11 cellular contexts compared by ENCODE assay signal in the genomic region with DNA sequence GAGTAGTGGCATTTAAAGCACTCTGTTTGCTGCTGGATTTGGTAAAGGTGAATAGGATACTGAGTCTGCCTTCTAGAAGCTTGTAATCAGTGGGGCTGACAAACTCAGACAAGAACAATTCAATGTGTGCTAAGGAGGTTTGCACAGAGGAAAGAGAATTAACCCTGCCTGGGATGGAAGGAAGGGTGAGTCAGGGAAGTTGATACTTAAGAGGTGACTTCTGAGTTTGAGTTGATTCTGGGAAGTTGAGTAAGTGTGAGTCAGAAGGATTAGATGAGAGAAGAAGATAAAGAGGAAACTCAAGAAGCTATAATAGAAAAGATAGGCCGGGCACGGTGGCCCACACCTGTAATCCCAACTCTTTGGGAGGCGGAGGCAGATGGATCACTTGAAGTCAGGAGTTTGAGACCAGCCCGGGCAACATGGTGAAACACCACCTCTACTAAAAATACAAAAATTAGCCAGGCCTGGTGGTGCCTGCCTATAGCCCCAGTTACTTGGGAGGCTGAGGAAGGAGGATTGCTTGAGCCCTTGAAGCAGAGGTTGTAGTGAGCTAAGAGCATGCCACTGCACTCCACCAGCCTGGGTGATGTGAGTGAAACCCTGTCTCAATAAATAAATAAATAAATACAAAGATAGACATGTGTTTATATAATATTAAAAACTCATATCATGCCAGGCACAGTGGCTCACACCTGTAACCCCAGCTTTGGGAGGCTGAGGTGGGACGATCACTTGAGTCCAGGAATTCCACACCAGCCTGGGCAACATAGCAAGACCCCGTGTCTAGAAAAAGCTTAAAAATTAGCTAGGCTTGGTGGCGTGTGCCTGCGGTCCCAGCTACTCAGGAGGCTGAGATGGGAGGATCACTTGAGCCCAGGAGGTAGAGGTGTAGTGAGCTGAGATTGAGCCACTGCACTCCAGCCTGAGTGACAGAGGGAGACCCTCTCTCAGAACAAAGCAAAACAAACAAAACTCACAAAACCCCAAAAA.
DNase-seq lines count a peak whose midpoint lies in the region; ATAC-seq and TF ChIP-seq lines count a peak whose summit lies in the region.
"Had no signal": no experiment of that assay in that cellular context is flagged by ENCODE, and none has a peak within 500 bp of the region (broad histone marks: within the 10 kb centered on the region; RNA-seq: fewer than 3 reads in every experiment).

No MANE protein-coding gene starts in this region.

- H3K27ac ChIP-seq in lung (ENCODE audit: low read depth in 1 of 2, low read length in 1 of 2) = no peak overlapping the region
- H3K27ac ChIP-seq: vagina had no signal

- TF ChIP-seq CTCF in lung (IDR thresholded peaks at IDR 0.05; ENCODE audit: control extremely low read depth, extremely low read depth) = no peak

- H3K9me3 Mint-ChIP-seq in activated T-helper 17 cell treated with anti-CD3 and anti-CD28 coated beads, Interleukin-2, amount 50 U/mL, for 72 hours = no peaks in the 10 kb centered on the region

- peaks cover 15% of the 10 kb centered on the region for H3K4me1 Mint-ChIP-seq in activated T-helper 17 cell treated with anti-CD3 and anti-CD28 coated beads, Interleukin-2, amount 50 U/mL, for 72 hours

- 80 to 86% methylated on average over 8 of the region's 8 CpGs for WGBS in lung, 2 donors

- H3K9me3 ChIP-seq in lung (ENCODE audit: control insufficient read depth in 2 of 2, insufficient read depth in 1 of 2, low read length in 1 of 2) = no peaks in the 10 kb centered on the region
- H3K9me3 ChIP-seq: vagina had no signal

- no peaks in the 10 kb centered on the region for H3K36me3 Mint-ChIP-seq in activated T-helper 17 cell treated with anti-CD3 and anti-CD28 coated beads, Interleukin-2, amount 50 U/mL, for 72 hours (ENCODE audit: low read depth)

- peak overlapping the region; percentile 22 for H3K27ac Mint-ChIP-seq in activated T-helper 17 cell treated with anti-CD3 and anti-CD28 coated beads, Interleukin-2, amount 50 U/mL, for 72 hours

- peak; percentile 98 for ATAC-seq in activated T-helper 17 cell treated with anti-CD3 and anti-CD28 coated beads, Interleukin-2, amount 50 U/mL, for 72 hours (replicated peaks)
- ATAC-seq in lung (ENCODE audit: insufficient read depth, low FRiP score) (peak; percentile 42), GM21526 (IDR thresholded peaks at IDR 0.05; ENCODE audit: low FRiP score, unreplicated experiment) (no peak), HG02852 (IDR thresholded peaks at IDR 0.05; ENCODE audit: unreplicated experiment) (no peak)
- ATAC-seq: left ventricle myocardium superior had no signal

- H3K4me1 ChIP-seq in lung (ENCODE audit: control insufficient read depth in 2 of 2, insufficient read depth in 2 of 2, low read length in 2 of 2) = peaks cover 0 to 4% of the 10 kb centered on the region in 2 donors
- H3K4me1 ChIP-seq: vagina had no signal

- DNase-seq in CD1c-positive myeloid dendritic cell (ENCODE audit: extremely low spot score) (peak; percentile 50), LHCN-M2 (ENCODE audit: low read depth) (peak; percentile 88), lung (ENCODE audit: low spot score) (no peak), NCI-H1930 (lab: John Stamatoyannopoulos, UW) (no peak), NCI-H1417 (lab: John Stamatoyannopoulos, UW) (no peak)
- DNase-seq: Karpas-422, left ventricle myocardium superior had no signal

- H3K27me3 Mint-ChIP-seq in activated T-helper 17 cell treated with anti-CD3 and anti-CD28 coated beads, Interleukin-2, amount 50 U/mL, for 72 hours = no peaks in the 10 kb centered on the region

- no peaks in the 10 kb centered on the region for H3K36me3 ChIP-seq in lung (ENCODE audit: control insufficient read depth in 2 of 2, insufficient read depth in 2 of 2, low read length in 2 of 2)
- H3K36me3 ChIP-seq: vagina had no signal

- H3K4me3 Mint-ChIP-seq in activated T-helper 17 cell treated with anti-CD3 and anti-CD28 coated beads, Interleukin-2, amount 50 U/mL, for 72 hours = peak overlapping the region; percentile 23

- no peaks in the 10 kb centered on the region for H3K27me3 ChIP-seq in lung (ENCODE audit: control insufficient read depth, insufficient read depth)
- H3K27me3 ChIP-seq: vagina had no signal

- no peak overlapping the region for H3K4me3 ChIP-seq in lung
- H3K4me3 ChIP-seq: vagina had no signal

Comparison
In these comparisons a context has a peak if more than half of its experiments do, and no peak if none do; other contexts are left out.
1. DNase-seq: peak in CD1c-positive myeloid dendritic cell (single experiment) and LHCN-M2 (single experiment); none in lung (single experiment), NCI-H1930 (0 of 2) and NCI-H1417 (0 of 3).
2. ATAC-seq: peak in activated T-helper 17 cell treated with anti-CD3 and anti-CD28 coated beads, Interleukin-2, amount 50 U/mL, for 72 hours (single experiment) and lung (single experiment); none in GM21526 (single experiment) and HG02852 (single experiment).